Comparison of ENCODE assay signal across 8 cellular contexts in genomic region chr2:10668402-10669012, GRCh38. TPM values are rescaled to one million over a fixed set of nuclear protein-coding genes. Genes with fewer than 3 reads are reported as not detected.
DNase-seq lines count a peak whose midpoint lies in the region; ATAC-seq and TF ChIP-seq lines count a peak whose summit lies in the region.

No MANE protein-coding gene starts in this region.

- CTCF ChIA-PET in activated naive CD4-positive, alpha-beta T cell treated with anti-CD3 and anti-CD28 coated beads, Interleukin-2, amount 10 ng/mL, durations not matched to agents 7 days and 5 days (lab: Charles Lee), result interaction anchor here (0.7 to 1.8 kb wide), 3 partner anchors 221 to 233 kb away, joined by 4 to 8 read pairs (median 6); partner anchors contain the start of gene ODC1

- no peaks in the 10 kb centered on the region for H3K27me3 Mint-ChIP-seq in activated naive CD4-positive, alpha-beta T cell treated with anti-CD3 and anti-CD28 coated beads, Interleukin-2, amount 10 ng/mL, durations not matched to agents 7 days and 5 days
- H3K27me3 Mint-ChIP-seq in osteocyte (ENCODE audit: unreplicated experiment), result no peaks in the 10 kb centered on the region

- no peaks in the 10 kb centered on the region for H3K4me1 Mint-ChIP-seq in activated naive CD4-positive, alpha-beta T cell treated with anti-CD3 and anti-CD28 coated beads, Interleukin-2, amount 10 ng/mL, durations not matched to agents 7 days and 5 days
- H3K4me1 Mint-ChIP-seq in osteocyte (ENCODE audit: unreplicated experiment), result no peaks in the 10 kb centered on the region

- TF ChIP-seq CTCF in osteocyte (IDR thresholded peaks at IDR 0.05), result peak; percentile 75

- DNase-seq in activated naive CD4-positive, alpha-beta T cell treated with anti-CD3 and anti-CD28 coated beads, Interleukin-2, amount 10 ng/mL, durations not matched to agents 7 days and 5 days, result peak; percentile 29
- DNase-seq in activated naive CD4-positive, alpha-beta T cell treated with anti-CD3 and anti-CD28 coated beads, Interleukin-2, amount 50 U/mL, for 16 hours, result no peak
- DNase-seq in LoVo (ENCODE audit: low spot score) (peak; percentile 64), SHP77 (lab: John Stamatoyannopoulos, UW) (peak; percentile 27 to 54), osteocyte (ENCODE audit: extremely low spot score, unreplicated experiment) (no peak), AG20443 (ENCODE audit: low spot score) (no peak)

- no peak overlapping the region for H3K4me3 Mint-ChIP-seq in activated naive CD4-positive, alpha-beta T cell treated with anti-CD3 and anti-CD28 coated beads, Interleukin-2, amount 10 ng/mL, durations not matched to agents 7 days and 5 days
- no peak overlapping the region for H3K4me3 Mint-ChIP-seq in osteocyte (ENCODE audit: unreplicated experiment)

- H3K27ac Mint-ChIP-seq in activated naive CD4-positive, alpha-beta T cell treated with anti-CD3 and anti-CD28 coated beads, Interleukin-2, amount 10 ng/mL, durations not matched to agents 7 days and 5 days, result no peak overlapping the region
- no peak overlapping the region for H3K27ac Mint-ChIP-seq in osteocyte (ENCODE audit: unreplicated experiment)

- peak; percentile 51 for ATAC-seq in esophagus mucosa
- ATAC-seq in GM18858 (IDR thresholded peaks at IDR 0.05; ENCODE audit: unreplicated experiment), result no peak

- H3K36me3 Mint-ChIP-seq in activated naive CD4-positive, alpha-beta T cell treated with anti-CD3 and anti-CD28 coated beads, Interleukin-2, amount 10 ng/mL, durations not matched to agents 7 days and 5 days, result peaks cover 15% of the 10 kb centered on the region
- H3K36me3 Mint-ChIP-seq in osteocyte (ENCODE audit: unreplicated experiment), result peaks cover 20% of the 10 kb centered on the region

- no peaks in the 10 kb centered on the region for H3K9me3 Mint-ChIP-seq in activated naive CD4-positive, alpha-beta T cell treated with anti-CD3 and anti-CD28 coated beads, Interleukin-2, amount 10 ng/mL, durations not matched to agents 7 days and 5 days
- no peaks in the 10 kb centered on the region for H3K9me3 Mint-ChIP-seq in osteocyte (ENCODE audit: unreplicated experiment)

RNA-seq across cellular contexts. Expression of gene NOL10, which starts 21.3 kb away (rescaled TPM):
- 16.7 TPM for total RNA-seq in esophagus mucosa
- total RNA-seq in osteocyte, result 25.3 and 26.1 TPM in 2 replicates

RNA-seq across cellular contexts. Expression of gene ATP6V1C2, which starts 52.9 kb away (rescaled TPM):
- total RNA-seq in esophagus mucosa (5.1 TPM), osteocyte (not detected in 2 replicates)

Comparison
In these comparisons a context has a peak if more than half of its experiments do, and no peak if none do; other contexts are left out.
1. DNase-seq: peak in activated naive CD4-positive, alpha-beta T cell treated with anti-CD3 and anti-CD28 coated beads, Interleukin-2, amount 10 ng/mL, durations not matched to agents 7 days and 5 days (single experiment), LoVo (single experiment) and SHP77 (2 of 2); none in activated naive CD4-positive, alpha-beta T cell treated with anti-CD3 and anti-CD28 coated beads, Interleukin-2, amount 50 U/mL, for 16 hours (single experiment), osteocyte (single experiment) and AG20443 (single experiment).